In genomic region chr6:39849764-39850163, GRCh38 we compare ENCODE assay signal across 1 cellular context.
TF ChIP-seq lines count a peak whose summit lies in the region.

No MANE protein-coding gene starts in this region.

TF ChIP-seq in HepG2, 621 proteins besides CTCF, POLR2A, EP300 and RAD21 (continued from another document and continues in another):
- TF ChIP-seq AGO2 (optimal IDR thresholded peaks at IDR 0.05; ENCODE audit: low read depth, low read length) = no peak
- no peak for TF ChIP-seq ZBTB40 (IDR thresholded peaks at IDR 0.05)
- TF ChIP-seq ZBTB40 (CRISPR knock-in tag; IDR thresholded peaks at IDR 0.05) = peak; percentile 39; the same call in 1 of the 2 replicates
- no peak for TF ChIP-seq GFI1 (CRISPR knock-in tag; IDR thresholded peaks at IDR 0.05; ENCODE audit: borderline replicate concordance)
- TF ChIP-seq ZFY (CRISPR knock-in tag; IDR thresholded peaks at IDR 0.05) = peak; percentile 53; the same call in 1 of the 2 replicates
- TF ChIP-seq PAX8 (CRISPR knock-in tag; IDR thresholded peaks at IDR 0.05; ENCODE audit: borderline replicate concordance) = no peak; the same call in 1 of the 2 replicates
- TF ChIP-seq THRA (CRISPR knock-in tag; IDR thresholded peaks at IDR 0.05; ENCODE audit: borderline replicate concordance) = no peak
- no peak for TF ChIP-seq RBAK (CRISPR knock-in tag; IDR thresholded peaks at IDR 0.05)
- no peak for TF ChIP-seq GATA4 (IDR thresholded peaks at IDR 0.05; ENCODE audit: borderline replicate concordance, low read depth)
- TF ChIP-seq ZMAT3 (CRISPR knock-in tag; conservative IDR thresholded peaks at IDR 0.05) = no peak
- TF ChIP-seq DPF2 (CRISPR knock-in tag; IDR thresholded peaks at IDR 0.05; ENCODE audit: borderline replicate concordance, low read depth) = no peak
- TF ChIP-seq ZNF350 (CRISPR knock-in tag; IDR thresholded peaks at IDR 0.05; ENCODE audit: borderline replicate concordance, low read depth) = no peak; the same call in 1 of the 2 replicates
- no peak for TF ChIP-seq CSRNP2 (CRISPR knock-in tag; conservative IDR thresholded peaks at IDR 0.05; ENCODE audit: low read depth)
- no peak for TF ChIP-seq ZNF556 (CRISPR knock-in tag; IDR thresholded peaks at IDR 0.05; ENCODE audit: borderline replicate concordance)
- no peak for TF ChIP-seq CEBPG (CRISPR knock-in tag; IDR thresholded peaks at IDR 0.05)
- TF ChIP-seq GLMP (CRISPR knock-in tag; IDR thresholded peaks at IDR 0.05; ENCODE audit: borderline replicate concordance) = no peak
- 0 out of 2 replicates have a peak, but pooled peaks have one; percentile 10 for TF ChIP-seq RARA (CRISPR knock-in tag; IDR thresholded peaks at IDR 0.05)
- no peak for TF ChIP-seq NCOA1 (CRISPR knock-in tag; IDR thresholded peaks at IDR 0.05)
- TF ChIP-seq DNMT3B (CRISPR knock-in tag; conservative IDR thresholded peaks at IDR 0.05) = no peak
- TF ChIP-seq TFE3 (CRISPR knock-in tag; IDR thresholded peaks at IDR 0.05) = peak; percentile 75
- no peak for TF ChIP-seq ZNF460 (CRISPR knock-in tag; IDR thresholded peaks at IDR 0.05; ENCODE audit: borderline replicate concordance)
- no peak for TF ChIP-seq ZNF143 (CRISPR knock-in tag; IDR thresholded peaks at IDR 0.05)
- TF ChIP-seq CEBPZ (IDR thresholded peaks at IDR 0.05; ENCODE audit: low read length) = no peak
- no peak for TF ChIP-seq ATAD3A (CRISPR knock-in tag; IDR thresholded peaks at IDR 0.05)
- TF ChIP-seq NR0B2 (CRISPR knock-in tag; IDR thresholded peaks at IDR 0.05) = no peak
- TF ChIP-seq ESRRA (CRISPR knock-in tag; IDR thresholded peaks at IDR 0.05; ENCODE audit: low read depth) = no peak
- peak; percentile 36; the same call in 1 of the 2 replicates for TF ChIP-seq ZBTB7A (CRISPR knock-in tag; IDR thresholded peaks at IDR 0.05)
- no peak for TF ChIP-seq SRSF1 (optimal IDR thresholded peaks at IDR 0.05; ENCODE audit: low read depth, low read length)
- no peak for TF ChIP-seq ZGPAT (CRISPR knock-in tag; IDR thresholded peaks at IDR 0.05)
- TF ChIP-seq ZNF138 (CRISPR knock-in tag; IDR thresholded peaks at IDR 0.05; ENCODE audit: low read depth) = 0 out of 2 replicates have a peak, but pooled peaks have one; percentile 28
- no peak for TF ChIP-seq HOXD1 (CRISPR knock-in tag; IDR thresholded peaks at IDR 0.05)
- no peak for TF ChIP-seq ZNF124 (CRISPR knock-in tag; IDR thresholded peaks at IDR 0.05)
- TF ChIP-seq TOPORS (CRISPR knock-in tag; IDR thresholded peaks at IDR 0.05) = no peak
- TF ChIP-seq ZNF83 (CRISPR knock-in tag; IDR thresholded peaks at IDR 0.05; ENCODE audit: borderline replicate concordance) = no peak
- TF ChIP-seq ZNF780A (CRISPR knock-in tag; IDR thresholded peaks at IDR 0.05) = no peak
- no peak for TF ChIP-seq EED (CRISPR knock-in tag; IDR thresholded peaks at IDR 0.05)
- no peak for TF ChIP-seq KAT8 (CRISPR knock-in tag; IDR thresholded peaks at IDR 0.05)
- peak; percentile 90 for TF ChIP-seq MAX (IDR thresholded peaks at IDR 0.05)
- TF ChIP-seq RXRA (CRISPR knock-in tag; IDR thresholded peaks at IDR 0.05) = no peak
- TF ChIP-seq GLI4 (CRISPR knock-in tag; IDR thresholded peaks at IDR 0.05; ENCODE audit: borderline replicate concordance) = no peak
- no peak for TF ChIP-seq KLF13 (CRISPR knock-in tag; IDR thresholded peaks at IDR 0.05)
- TF ChIP-seq ZNF343 (CRISPR knock-in tag; IDR thresholded peaks at IDR 0.05) = no peak
- TF ChIP-seq HNRNPL (IDR thresholded peaks at IDR 0.05; ENCODE audit: low read depth, low read length) = no peak
- TF ChIP-seq SYNCRIP (IDR thresholded peaks at IDR 0.05; ENCODE audit: insufficient read depth, low read depth, low read length) = no peak
- TF ChIP-seq SALL1 (CRISPR knock-in tag; IDR thresholded peaks at IDR 0.05) = peak; percentile 74
- TF ChIP-seq GATAD2A (CRISPR knock-in tag; IDR thresholded peaks at IDR 0.05) = no peak
- TF ChIP-seq ARNT (IDR thresholded peaks at IDR 0.05) = no peak
